ENCODE assay signal across 19 cellular contexts in genomic region chr5:131720714-131721113, GRCh38.
DNase-seq lines count a peak whose midpoint lies in the region; TF ChIP-seq lines count a peak whose summit lies in the region.
"Had no signal": no experiment of that assay in that cellular context is flagged by ENCODE, and none has a peak within 500 bp of the region (broad histone marks: within the 10 kb centered on the region; RNA-seq: fewer than 3 reads in every experiment).

No MANE protein-coding gene starts in this region.

- H3K27ac Mint-ChIP-seq in CD14-positive monocyte: no peak overlapping the region
- H3K27ac Mint-ChIP-seq in activated naive CD8-positive, alpha-beta T cell treated with anti-CD3 and anti-CD28 coated beads for 36 hours: no peak overlapping the region
- H3K27ac Mint-ChIP-seq: activated CD4-positive, alpha-beta T cell treated with anti-CD3 and anti-CD28 coated beads, Interleukin-2, amount 10 ng/mL, durations not matched to agents 7 days and 5 days; CD8-positive, alpha-beta T cell; type B pancreatic cell had no signal

- H3K27me3 Mint-ChIP-seq in CD14-positive monocyte (ENCODE audit: low read depth in 3 of 3): no peaks in the 10 kb centered on the region
- no peaks in the 10 kb centered on the region for H3K27me3 Mint-ChIP-seq in activated naive CD8-positive, alpha-beta T cell treated with anti-CD3 and anti-CD28 coated beads for 36 hours
- H3K27me3 Mint-ChIP-seq: activated CD4-positive, alpha-beta T cell treated with anti-CD3 and anti-CD28 coated beads, Interleukin-2, amount 10 ng/mL, durations not matched to agents 7 days and 5 days; type B pancreatic cell had no signal

- no peak overlapping the region for H3K4me3 ChIP-seq in astrocyte of the cerebellum (ENCODE audit: low read depth, low read length)
- no peak overlapping the region for H3K4me3 ChIP-seq in fibroblast of the aortic adventitia (ENCODE audit: low read depth, low read length)
- H3K4me3 ChIP-seq: left lung, sigmoid colon had no signal

- H3K4me3 Mint-ChIP-seq in CD14-positive monocyte: no peak overlapping the region
- no peak overlapping the region for H3K4me3 Mint-ChIP-seq in activated naive CD8-positive, alpha-beta T cell treated with anti-CD3 and anti-CD28 coated beads for 36 hours
- H3K4me3 Mint-ChIP-seq: activated CD4-positive, alpha-beta T cell treated with anti-CD3 and anti-CD28 coated beads, Interleukin-2, amount 10 ng/mL, durations not matched to agents 7 days and 5 days; CD8-positive, alpha-beta T cell; type B pancreatic cell had no signal

- in situ Hi-C loops in G401 (cut with HindIII; ENCODE audit: low sequenced_read_pairs): no loop called here
- in situ Hi-C loops in astrocyte of the cerebellum (cut with HindIII; ENCODE audit: low sequenced_read_pairs): no loop called here

- no peaks in the 10 kb centered on the region for H3K4me1 Mint-ChIP-seq in CD14-positive monocyte
- H3K4me1 Mint-ChIP-seq in activated naive CD8-positive, alpha-beta T cell treated with anti-CD3 and anti-CD28 coated beads for 36 hours: no peaks in the 10 kb centered on the region

- TF ChIP-seq CTCF in astrocyte of the cerebellum (IDR thresholded peaks at IDR 0.05; ENCODE audit: low read depth, low read length, missing control alignments): no peak
- no peak for TF ChIP-seq CTCF in fibroblast of the aortic adventitia (IDR thresholded peaks at IDR 0.05; ENCODE audit: insufficient read depth, low read length)
- TF ChIP-seq CTCF in CD14-positive monocyte (IDR thresholded peaks at IDR 0.05): no peak

- intact Hi-C loops in CD14-positive monocyte (cut with micrococcal nuclease): no loop called here

- peak; percentile 40 for DNase-seq in G401 (ENCODE audit: low spot score)
- peak; percentile 1 for DNase-seq in NCI-H2107 (lab: John Stamatoyannopoulos, UW)
- peak; percentile 12 for DNase-seq in astrocyte of the cerebellum (ENCODE audit: low read depth)
- DNase-seq in fibroblast of the aortic adventitia (ENCODE audit: low read depth): peak; percentile 47
- no peak for DNase-seq in CD14-positive monocyte (ENCODE audit: low spot score)
- DNase-seq in Ammon's horn (ENCODE audit: low spot score): no peak
- DNase-seq in HUDEP-2 (lab: John Stamatoyannopoulos, UW; ENCODE audit: unreplicated experiment in 76 of 76): no peak
- no peak for DNase-seq in activated naive CD8-positive, alpha-beta T cell treated with anti-CD3 and anti-CD28 coated beads for 36 hours
- DNase-seq: activated CD4-positive, alpha-beta T cell treated with anti-CD3 and anti-CD28 coated beads, Interleukin-2, amount 10 ng/mL, durations not matched to agents 7 days and 5 days; activated gamma-delta T cell; CD8-positive, alpha-beta T cell; GOT3; KBM-7; left lung; NCI-H226; sigmoid colon; stimulated activated naive CD4-positive, alpha-beta T cell treated with Interleukin-2 at 50 U/mL for 16 hours; T-helper 1 cell had no signal

- peaks cover 35 to 50% of the 10 kb centered on the region in 2 donors for H3K36me3 Mint-ChIP-seq in CD14-positive monocyte
- H3K36me3 Mint-ChIP-seq in activated naive CD8-positive, alpha-beta T cell treated with anti-CD3 and anti-CD28 coated beads for 36 hours: peaks cover 57% of the 10 kb centered on the region

- peaks cover 0 to 4% (median 0%) of the 10 kb centered on the region in 7 donors for H3K9me3 Mint-ChIP-seq in CD14-positive monocyte
- peaks cover 3% of the 10 kb centered on the region for H3K9me3 Mint-ChIP-seq in activated naive CD8-positive, alpha-beta T cell treated with anti-CD3 and anti-CD28 coated beads for 36 hours

Comparison
In these comparisons a context has a peak if more than half of its experiments do, and no peak if none do; other contexts are left out.
1. DNase-seq: peak in G401 (single experiment), NCI-H2107 (single experiment), astrocyte of the cerebellum (single experiment) and fibroblast of the aortic adventitia (single experiment); none in CD14-positive monocyte (single experiment), Ammon's horn (single experiment), HUDEP-2 (0 of 76) and activated naive CD8-positive, alpha-beta T cell treated with anti-CD3 and anti-CD28 coated beads for 36 hours (single experiment).